17 cellular contexts compared by ENCODE assay signal in genomic region chr3:56942523-56942922, GRCh38.
A peak's percentile ranks its signal among the peaks of the same experiment; 100 is the strongest.
DNase-seq lines count a peak whose midpoint lies in the region; ATAC-seq, FAIRE-seq and TF ChIP-seq lines count a peak whose summit lies in the region.
"Had no signal": no experiment of that assay in that cellular context is flagged by ENCODE, and none has a peak within 500 bp of the region (broad histone marks: within the 10 kb centered on the region; RNA-seq: fewer than 3 reads in every experiment).

No MANE protein-coding gene starts in this region.

- TF ChIP-seq CTCF in activated B cell treated with CpG ODN at 0.5 μM for 24 hours (IDR thresholded peaks at IDR 0.05) (no peak), dorsolateral prefrontal cortex (IDR thresholded peaks at IDR 0.05 in 54 of 56, conservative IDR thresholded peaks at IDR 0.05 in 2 of 56; ENCODE audit: low read depth in 1 of 56, partially characterized antibody in 56 of 56) (no peak), ascending aorta (IDR thresholded peaks at IDR 0.05) (no peak)

- H3K27ac ChIP-seq in small intestine (ENCODE audit: low read depth in 1 of 2, low read length in 1 of 2), result no peak overlapping the region
- no peak overlapping the region for H3K27ac ChIP-seq in dorsolateral prefrontal cortex
- no peak overlapping the region for H3K27ac ChIP-seq in ascending aorta
- H3K27ac ChIP-seq: prostate gland, vagina had no signal

- FAIRE-seq in small intestine (lab: Jason Lieb, UNC), result no peak
- FAIRE-seq: frontal cortex had no signal

- no peaks in the 10 kb centered on the region for H3K36me3 ChIP-seq in small intestine (ENCODE audit: control insufficient read depth in 2 of 2, insufficient read depth in 2 of 2, low read length in 2 of 2)
- no peaks in the 10 kb centered on the region for H3K36me3 ChIP-seq in ascending aorta
- H3K36me3 ChIP-seq: prostate gland, vagina had no signal

- peaks cover 4% of the 10 kb centered on the region for H3K36me3 Mint-ChIP-seq in activated T-cell treated with anti-CD3 and anti-CD28 coated beads, Interleukin-2, amount 50 U/mL, for 24 hours (ENCODE audit: low read depth)
- H3K36me3 Mint-ChIP-seq in activated B cell treated with CpG ODN at 0.5 μM for 24 hours (ENCODE audit: low read depth), result peaks cover 6% of the 10 kb centered on the region

- intact Hi-C loops in activated B cell treated with CpG ODN at 0.5 μM for 24 hours (cut with micrococcal nuclease) (no loop called here), dorsolateral prefrontal cortex (cut with DNase I) (no loop called here), ascending aorta (cut with DNase I) (no loop called here)

- peaks cover 13% of the 10 kb centered on the region for H3K9me3 Mint-ChIP-seq in activated T-cell treated with anti-CD3 and anti-CD28 coated beads, Interleukin-2, amount 50 U/mL, for 24 hours
- peaks cover 5% of the 10 kb centered on the region for H3K9me3 Mint-ChIP-seq in activated B cell treated with CpG ODN at 0.5 μM for 24 hours

- POLR2A ChIA-PET in activated B cell treated with CpG ODN at 0.5 μM for 24 hours (lab: Charles Lee), result no interaction called here

- ATAC-seq in GM21390 (IDR thresholded peaks at IDR 0.05; ENCODE audit: unreplicated experiment) (peak; percentile 55), activated B cell treated with CpG ODN at 0.5 μM for 24 hours (ENCODE audit: low read depth) (no peak)
- ATAC-seq: naive thymus-derived CD8-positive, alpha-beta T cell had no signal

- H3K9me3 ChIP-seq in small intestine (ENCODE audit: control insufficient read depth, low read depth) (no peaks in the 10 kb centered on the region), ascending aorta (no peaks in the 10 kb centered on the region)
- H3K9me3 ChIP-seq: prostate gland, vagina had no signal

- H3K4me1 ChIP-seq in small intestine (ENCODE audit: control insufficient read depth in 2 of 2, insufficient read depth in 1 of 2, low read depth in 1 of 2, low read length in 1 of 2), result no peaks in the 10 kb centered on the region
- H3K4me1 ChIP-seq in ascending aorta, result no peaks in the 10 kb centered on the region
- H3K4me1 ChIP-seq: prostate gland, vagina had no signal

- H3K27me3 ChIP-seq in small intestine (ENCODE audit: control insufficient read depth in 2 of 2, insufficient read depth in 2 of 2, low read length in 2 of 2) (no peaks in the 10 kb centered on the region), dorsolateral prefrontal cortex (no peaks in the 10 kb centered on the region), ascending aorta (no peaks in the 10 kb centered on the region)
- H3K27me3 ChIP-seq: vagina had no signal

- 12 to 41% (median 13%) methylated on average over 2 of the region's 2 CpGs for WGBS in small intestine, 3 donors

- H3K27ac Mint-ChIP-seq in activated T-cell treated with anti-CD3 and anti-CD28 coated beads, Interleukin-2, amount 50 U/mL, for 24 hours, result peak overlapping the region; percentile 58
- no peak overlapping the region for H3K27ac Mint-ChIP-seq in activated B cell treated with CpG ODN at 0.5 μM for 24 hours

- no peak overlapping the region for H3K4me3 ChIP-seq in small intestine (ENCODE audit: low read depth in 1 of 2, low read length in 2 of 2)
- H3K4me3 ChIP-seq in dorsolateral prefrontal cortex, result no peak overlapping the region
- H3K4me3 ChIP-seq in ascending aorta, result no peak overlapping the region
- H3K4me3 ChIP-seq: prostate gland, vagina had no signal

- H3K27me3 Mint-ChIP-seq in activated T-cell treated with anti-CD3 and anti-CD28 coated beads, Interleukin-2, amount 50 U/mL, for 24 hours, result no peaks in the 10 kb centered on the region
- H3K27me3 Mint-ChIP-seq in activated B cell treated with CpG ODN at 0.5 μM for 24 hours, result peaks cover 6% of the 10 kb centered on the region
- H3K27me3 Mint-ChIP-seq: naive thymus-derived CD8-positive, alpha-beta T cell had no signal

- DNase-seq in activated T-cell treated with anti-CD3 and anti-CD28 coated beads, Interleukin-2, amount 50 U/mL, for 24 hours, result no peak
- no peak for DNase-seq in activated T-cell treated with anti-CD3 and anti-CD28 coated beads for 4 hours
- no peak for DNase-seq in activated B cell treated with CpG ODN at 0.5 μM for 24 hours
- peak; percentile 39 for DNase-seq in small intestine
- DNase-seq in dorsolateral prefrontal cortex, result no peak
- no peak for DNase-seq in ascending aorta (ENCODE audit: low spot score in 2 of 2)
- DNase-seq in NCI-H128 (lab: John Stamatoyannopoulos, UW; ENCODE audit: unreplicated experiment), result no peak
- DNase-seq: Karpas-422; naive thymus-derived CD8-positive, alpha-beta T cell; NCI-H446; SIG-M5; stimulated activated CD4-positive, alpha-beta T cell treated with anti-CD3 and anti-CD28 coated beads, Interleukin-12 subunit alpha, Interleukin-12 subunit beta, amount 100 ng/mL, for 4 hours; T-helper 9 cell had no signal

- CTCF ChIA-PET in activated B cell treated with CpG ODN at 0.5 μM for 24 hours (lab: Charles Lee), result no interaction called here

- H3K4me3 Mint-ChIP-seq in activated T-cell treated with anti-CD3 and anti-CD28 coated beads, Interleukin-2, amount 50 U/mL, for 24 hours, result peak overlapping the region; percentile 3
- H3K4me3 Mint-ChIP-seq in activated B cell treated with CpG ODN at 0.5 μM for 24 hours, result peak overlapping the region; percentile 12

- peaks cover 34% of the 10 kb centered on the region for H3K4me1 Mint-ChIP-seq in activated T-cell treated with anti-CD3 and anti-CD28 coated beads, Interleukin-2, amount 50 U/mL, for 24 hours (ENCODE audit: low read depth)
- peaks cover 23% of the 10 kb centered on the region for H3K4me1 Mint-ChIP-seq in activated B cell treated with CpG ODN at 0.5 μM for 24 hours
